In the genomic region with DNA sequence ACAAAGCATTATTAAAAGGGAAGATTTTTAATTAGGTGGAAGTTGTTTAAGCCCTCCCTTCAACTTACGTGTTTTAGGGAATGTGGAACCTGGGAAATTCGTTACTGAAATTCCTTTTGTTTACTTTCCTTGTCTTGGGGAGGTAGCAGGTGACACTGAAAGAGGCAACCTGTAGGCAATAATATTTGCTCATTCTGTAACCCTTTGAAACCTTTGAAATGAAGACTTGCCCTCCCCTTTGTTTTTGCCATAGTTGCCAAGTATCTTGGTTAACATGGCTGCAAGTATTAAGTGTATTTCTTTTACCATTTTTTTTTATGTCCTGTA, we compare ENCODE assay signal across 1 cellular context.
TF ChIP-seq lines count a peak whose summit lies in the region.

No MANE protein-coding gene starts in this region.

TF ChIP-seq in GM23338, 12 proteins besides CTCF, POLR2A, EP300 and RAD21 (continued from another document):
- no peak for TF ChIP-seq ZNF462 (CRISPR knock-in tag; IDR thresholded peaks at IDR 0.05)
- no peak for TF ChIP-seq POLR2AphosphoS5 (IDR thresholded peaks at IDR 0.05; ENCODE audit: low read depth)
- TF ChIP-seq, protein P1, sequence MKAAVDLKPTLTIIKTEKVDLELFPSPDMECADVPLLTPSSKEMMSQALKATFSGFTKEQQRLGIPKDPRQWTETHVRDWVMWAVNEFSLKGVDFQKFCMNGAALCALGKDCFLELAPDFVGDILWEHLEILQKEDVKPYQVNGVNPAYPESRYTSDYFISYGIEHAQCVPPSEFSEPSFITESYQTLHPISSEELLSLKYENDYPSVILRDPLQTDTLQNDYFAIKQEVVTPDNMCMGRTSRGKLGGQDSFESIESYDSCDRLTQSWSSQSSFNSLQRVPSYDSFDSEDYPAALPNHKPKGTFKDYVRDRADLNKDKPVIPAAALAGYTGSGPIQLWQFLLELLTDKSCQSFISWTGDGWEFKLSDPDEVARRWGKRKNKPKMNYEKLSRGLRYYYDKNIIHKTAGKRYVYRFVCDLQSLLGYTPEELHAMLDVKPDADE (IDR thresholded peaks at IDR 0.05): no peak
- TF ChIP-seq EZH2 (IDR thresholded peaks at IDR 0.05; ENCODE audit: low read depth, unreplicated experiment): no peak
- no peak for TF ChIP-seq NANOG (IDR thresholded peaks at IDR 0.05; ENCODE audit: borderline replicate concordance)
- no peak for TF ChIP-seq CREB1 (CRISPR knock-in tag; IDR thresholded peaks at IDR 0.05; ENCODE audit: low read depth)
